Comparison of ENCODE assay signal across 17 cellular contexts in the genomic region with DNA sequence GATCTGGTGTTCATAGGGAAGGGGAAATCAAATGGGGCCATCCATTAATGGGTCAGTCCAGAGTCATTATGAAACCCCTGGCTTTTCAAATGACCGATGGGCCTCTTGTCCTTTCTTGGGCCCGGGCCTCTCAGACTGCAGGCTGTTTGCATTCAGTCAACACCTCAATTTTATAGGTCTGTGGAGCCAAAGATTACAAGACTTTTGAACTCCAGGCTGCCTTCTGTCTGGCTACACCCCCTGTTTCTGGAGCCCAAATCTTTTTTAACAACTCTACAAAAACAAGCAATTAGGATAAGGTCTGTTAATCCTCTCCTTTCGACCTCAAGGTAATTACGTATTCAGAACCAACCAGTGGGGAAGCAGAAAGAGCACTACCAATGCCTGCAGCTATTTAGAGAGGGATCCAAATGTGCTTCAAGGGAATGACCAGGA. TPM values are rescaled to one million over a fixed set of nuclear protein-coding genes. Genes with fewer than 3 reads are reported as not detected.
DNase-seq lines count a peak whose midpoint lies in the region; ATAC-seq, FAIRE-seq and TF ChIP-seq lines count a peak whose summit lies in the region.
"Had no signal": no experiment of that assay in that cellular context is flagged by ENCODE, and none has a peak within 500 bp of the region (broad histone marks: within the 10 kb centered on the region; RNA-seq: fewer than 3 reads in every experiment).

No MANE protein-coding gene starts in this region.

- TF ChIP-seq CTCF in pancreas (IDR thresholded peaks at IDR 0.05), result no peak

- ATAC-seq in right cardiac atrium, result peak; percentile 40 to 57
- peak in 3 of 4 donors; percentile 11 to 34 (median 30) for ATAC-seq in pancreas
- no peak for ATAC-seq in HG02852 (IDR thresholded peaks at IDR 0.05; ENCODE audit: unreplicated experiment)
- no peak for ATAC-seq in GM19463 (IDR thresholded peaks at IDR 0.05; ENCODE audit: unreplicated experiment)
- ATAC-seq: foreskin keratinocyte, mucosa of descending colon had no signal

- H3K27me3 ChIP-seq in GM23248 (replicated peaks; ENCODE audit: insufficient read depth) (no peaks in the 10 kb centered on the region), right cardiac atrium (ENCODE audit: control insufficient read depth, insufficient read depth) (no peaks in the 10 kb centered on the region), pancreas (no peaks in the 10 kb centered on the region)
- H3K27me3 ChIP-seq: BLaER1 treated with 17β-estradiol and CSF1 and Interleukin-3, amounts not matched to agents 10 nM and 100 nM; foreskin keratinocyte had no signal

- H2AFZ ChIP-seq in GM23248, result peak overlapping the region; percentile 14; the same call in 1 of the 2 replicates

- H3K9ac ChIP-seq in GM23248, result no peak overlapping the region
- H3K9ac ChIP-seq: BLaER1 treated with 17β-estradiol and CSF1 and Interleukin-3, amounts not matched to agents 10 nM and 100 nM had no signal

- intact Hi-C loops in right cardiac atrium (cut with DNase I) (no loop called here), pancreas (cut with DNase I) (no loop called here)

- DNase-seq in GM23248 (no peak), NCI-H146 treated with DMSO at 0.1 percent for 48 hours (lab: John Stamatoyannopoulos, UW; ENCODE audit: unreplicated experiment) (peak; percentile 21), right cardiac atrium (no peak), pancreas (no peak), NCI-H187 treated with DMSO at 0.1 percent for 48 hours (lab: John Stamatoyannopoulos, UW) (no peak)
- DNase-seq: activated gamma-delta T cell treated with Interleukin-2 at 50 U/mL for 16 hours; DND-41; effector CD8-positive, alpha-beta T cell; foreskin keratinocyte; mucosa of descending colon; NCI-H2081 treated with DMSO at 0.1 percent for 48 hours; posterior cingulate gyrus; substantia nigra; WERI-Rb-1 had no signal

- in situ Hi-C loops in GM23248 (cut with MboI), result no loop called here

- H3F3A ChIP-seq in GM23248 (ENCODE audit: insufficient read depth), result no peaks in the 10 kb centered on the region

- H3K9me2 ChIP-seq in GM23248 (ENCODE audit: insufficient read depth), result no peaks in the 10 kb centered on the region

- H4K20me1 ChIP-seq in GM23248 (ENCODE audit: insufficient read depth), result no peaks in the 10 kb centered on the region
- H4K20me1 ChIP-seq: BLaER1 treated with 17β-estradiol and CSF1 and Interleukin-3, amounts not matched to agents 10 nM and 100 nM had no signal

- FAIRE-seq in pancreas (lab: Jason Lieb, UNC), result no peak

- no peak overlapping the region for H3K4me2 ChIP-seq in GM23248 (ENCODE audit: unreplicated experiment)
- H3K4me2 ChIP-seq: BLaER1 treated with 17β-estradiol and CSF1 and Interleukin-3, amounts not matched to agents 10 nM and 100 nM had no signal

- no peaks in the 10 kb centered on the region for H3K4me1 ChIP-seq in GM23248 (ENCODE audit: insufficient read depth)
- H3K4me1 ChIP-seq in right cardiac atrium (ENCODE audit: control insufficient read depth, insufficient read depth, low read length), result peaks cover 2% of the 10 kb centered on the region
- H3K4me1 ChIP-seq in pancreas, result peaks cover 8 to 19% (median 9%) of the 10 kb centered on the region in 3 donors

- H3K36me3 ChIP-seq in GM23248 (ENCODE audit: low read depth), result no peaks in the 10 kb centered on the region
- no peaks in the 10 kb centered on the region for H3K36me3 ChIP-seq in pancreas
- H3K36me3 ChIP-seq: BLaER1 treated with 17β-estradiol and CSF1 and Interleukin-3, amounts not matched to agents 10 nM and 100 nM; WERI-Rb-1 had no signal

- 46 to 60% methylated on average over 4 of the region's 4 CpGs for WGBS in GM23248 (ENCODE audit: low coverage in 1 of 2, low lambda C conversion rate in 2 of 2, missing lambda C conversion rate in 2 of 2), 2 experiments
- WGBS in right cardiac atrium, result 46% methylated on average over 4 of the region's 4 CpGs
- WGBS in pancreas, 2 donors, result 34 to 35% methylated on average over 4 of the region's 4 CpGs

- H3K4me3 ChIP-seq in GM23248, result no peak overlapping the region
- H3K4me3 ChIP-seq in right cardiac atrium (ENCODE audit: low read length), result no peak overlapping the region
- no peak overlapping the region for H3K4me3 ChIP-seq in pancreas
- H3K4me3 ChIP-seq: BLaER1 treated with 17β-estradiol and CSF1 and Interleukin-3, amounts not matched to agents 10 nM and 100 nM; mucosa of descending colon had no signal

- H3K79me2 ChIP-seq in GM23248 (ENCODE audit: insufficient read depth), result no peaks in the 10 kb centered on the region

- H3K27ac ChIP-seq in GM23248, result no peak overlapping the region
- peak overlapping the region; percentile 28 for H3K27ac ChIP-seq in right cardiac atrium (ENCODE audit: low read length)
- peak overlapping the region in 1 of 4 donors; percentile 24 for H3K27ac ChIP-seq in pancreas
- H3K27ac ChIP-seq: BLaER1 treated with 17β-estradiol and CSF1 and Interleukin-3, amounts not matched to agents 10 nM and 100 nM; foreskin keratinocyte; WERI-Rb-1 had no signal

- no peaks in the 10 kb centered on the region for H3K9me3 ChIP-seq in GM23248 (ENCODE audit: low read depth)
- no peaks in the 10 kb centered on the region for H3K9me3 ChIP-seq in right cardiac atrium (ENCODE audit: control insufficient read depth, low read length)
- no peaks in the 10 kb centered on the region for H3K9me3 ChIP-seq in pancreas
- H3K9me3 ChIP-seq: BLaER1 treated with 17β-estradiol and CSF1 and Interleukin-3, amounts not matched to agents 10 nM and 100 nM; mucosa of descending colon had no signal

RNA-seq across cellular contexts. Expression of a gene that starts 35.6 kb away (rescaled TPM):
- 81.9 and 112 TPM in 2 replicates for total RNA-seq in GM23248 (2014; rRNA removed; shearing (Covaris generic))
- 96.1 and 100 TPM in 2 replicates for polyA plus RNA-seq in GM23248 (2016; fragmentation: Nextera tagmentation; extraction: Ambion mirVana)
- 10 to 100 TPM; 18.6 to 27.8 (median 24.1) TPM for total RNA-seq in right cardiac atrium
- 18.5 TPM for polyA plus RNA-seq in right cardiac atrium
- 10 to 100 TPM in 4 of 6 donors, 1 to 10 TPM in 2; 5.3 to 26.1 (median 15.3) TPM for total RNA-seq in pancreas
- polyA plus RNA-seq in pancreas, result 10 to 100 TPM in 1 of 2 donors, 1 to 10 TPM in 1; 7.0 to 13.1 TPM

Comparison
In these comparisons a context has a peak if more than half of its experiments do, and no peak if none do; other contexts are left out.
1. ATAC-seq: peak in right cardiac atrium (2 of 2) and pancreas (3 of 4); none in HG02852 (single experiment) and GM19463 (single experiment).